In the genomic region with DNA sequence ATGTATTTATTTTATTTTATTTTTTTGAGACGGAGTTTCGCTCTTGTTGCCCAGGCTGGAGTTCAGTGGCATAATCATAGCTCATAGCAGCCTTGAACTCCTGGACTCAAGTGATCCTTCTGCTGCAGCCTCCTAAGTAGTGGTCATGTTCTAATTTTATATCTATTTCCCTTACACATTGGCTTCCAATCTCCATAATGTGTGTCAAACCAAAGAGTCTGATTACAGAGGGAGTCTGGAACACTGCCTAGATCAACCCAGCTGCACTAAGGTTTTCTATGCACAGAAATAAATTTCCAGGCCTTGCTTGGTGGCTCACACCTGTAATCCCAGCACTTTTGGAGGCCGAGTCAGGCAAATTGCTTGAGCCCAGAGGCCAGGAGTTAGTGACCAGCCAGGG, we compare ENCODE assay signal across 14 cellular contexts. TPM values are rescaled to one million over a fixed set of nuclear protein-coding genes. Genes with fewer than 3 reads are reported as not detected.
"Had no signal": no experiment of that assay in that cellular context is flagged by ENCODE, and none has a peak within 500 bp of the region (broad histone marks: within the 10 kb centered on the region; RNA-seq: fewer than 3 reads in every experiment).

No MANE protein-coding gene starts in this region.

RNA-seq across cellular contexts. Expression of a gene that starts 7.2 kb away (rescaled TPM):
- total RNA-seq: subcutaneous adipose tissue, suprapubic skin, temporal lobe, testis, thoracic aorta, thyroid gland, tibial nerve, transverse colon, upper lobe of left lung, upper lobe of right lung, ureter, urinary bladder, uterus, vagina had no signal
- polyA plus RNA-seq: urinary bladder had no signal

RNA-seq across cellular contexts. Expression of a gene that starts 10.4 kb away (rescaled TPM):
- total RNA-seq: subcutaneous adipose tissue, suprapubic skin, temporal lobe, thoracic aorta, thyroid gland, tibial nerve, transverse colon, upper lobe of left lung, upper lobe of right lung, ureter, urinary bladder, uterus, vagina had no signal
- polyA plus RNA-seq: urinary bladder had no signal

RNA-seq across cellular contexts. Expression of a gene that starts 31.3 kb away (rescaled TPM):
- total RNA-seq: subcutaneous adipose tissue, suprapubic skin, temporal lobe, thoracic aorta, thyroid gland, tibial nerve, transverse colon, upper lobe of left lung, upper lobe of right lung, ureter, urinary bladder, uterus, vagina had no signal
- polyA plus RNA-seq: urinary bladder had no signal

RNA-seq across cellular contexts. Expression of a gene that starts 32.0 kb away (rescaled TPM):
- total RNA-seq: subcutaneous adipose tissue, suprapubic skin, temporal lobe, thoracic aorta, thyroid gland, tibial nerve, transverse colon, upper lobe of left lung, upper lobe of right lung, ureter, urinary bladder, uterus, vagina had no signal
- polyA plus RNA-seq: urinary bladder had no signal
